ENCODE assay signal across 1 cellular context in the genomic region with DNA sequence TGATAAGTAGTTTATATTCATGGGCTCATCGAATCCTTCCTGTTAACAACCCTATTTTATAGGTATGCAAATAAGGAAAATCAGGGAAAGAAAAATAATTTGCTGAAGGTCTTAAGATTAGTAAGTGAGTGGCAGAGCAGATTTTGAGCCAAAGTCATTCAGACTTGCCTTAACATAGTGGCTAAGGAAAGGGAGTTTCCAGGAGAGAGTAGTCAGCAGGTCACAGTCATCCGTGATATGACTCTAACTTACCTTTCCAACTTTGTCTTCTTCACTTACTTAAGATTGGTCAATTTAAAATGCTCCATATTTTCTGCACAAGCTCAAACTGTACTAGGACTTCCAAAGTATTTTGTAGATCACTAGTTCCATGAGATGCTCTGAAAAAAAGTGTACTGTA.
TF ChIP-seq lines count a peak whose summit lies in the region.

No MANE protein-coding gene starts in this region.

TF ChIP-seq in GM23338, 12 proteins besides CTCF, POLR2A, EP300 and RAD21 (continued from another document):
- no peak for TF ChIP-seq NANOG (IDR thresholded peaks at IDR 0.05; ENCODE audit: borderline replicate concordance)
- TF ChIP-seq JUNB (IDR thresholded peaks at IDR 0.05; ENCODE audit: unreplicated experiment) = no peak
- no peak for TF ChIP-seq STAT1 (IDR thresholded peaks at IDR 0.05; ENCODE audit: unreplicated experiment)
- no peak for TF ChIP-seq EZH2 (IDR thresholded peaks at IDR 0.05; ENCODE audit: low read depth, unreplicated experiment)
- no peak for TF ChIP-seq EZH2phosphoT487 (IDR thresholded peaks at IDR 0.05; ENCODE audit: unreplicated experiment)
- TF ChIP-seq, protein P1, sequence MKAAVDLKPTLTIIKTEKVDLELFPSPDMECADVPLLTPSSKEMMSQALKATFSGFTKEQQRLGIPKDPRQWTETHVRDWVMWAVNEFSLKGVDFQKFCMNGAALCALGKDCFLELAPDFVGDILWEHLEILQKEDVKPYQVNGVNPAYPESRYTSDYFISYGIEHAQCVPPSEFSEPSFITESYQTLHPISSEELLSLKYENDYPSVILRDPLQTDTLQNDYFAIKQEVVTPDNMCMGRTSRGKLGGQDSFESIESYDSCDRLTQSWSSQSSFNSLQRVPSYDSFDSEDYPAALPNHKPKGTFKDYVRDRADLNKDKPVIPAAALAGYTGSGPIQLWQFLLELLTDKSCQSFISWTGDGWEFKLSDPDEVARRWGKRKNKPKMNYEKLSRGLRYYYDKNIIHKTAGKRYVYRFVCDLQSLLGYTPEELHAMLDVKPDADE (IDR thresholded peaks at IDR 0.05) = no peak
- no peak for TF ChIP-seq CREB1 (CRISPR knock-in tag; IDR thresholded peaks at IDR 0.05; ENCODE audit: low read depth)
